Comparison of ENCODE assay signal across 1 cellular context in genomic region chr18:58846325-58846724, GRCh38.
TF ChIP-seq lines count a peak whose summit lies in the region.

No MANE protein-coding gene starts in this region.

TF ChIP-seq in WTC11, 78 proteins besides CTCF, POLR2A, EP300 and RAD21:
- no peak for TF ChIP-seq ZNF416 (CRISPR knock-in tag; IDR thresholded peaks at IDR 0.05)
- peak; percentile 41; the same call in 1 of the 2 replicates for TF ChIP-seq USF2 (CRISPR knock-in tag; IDR thresholded peaks at IDR 0.05)
- peak; percentile 55; the same call in 1 of the 2 replicates for TF ChIP-seq USF1 (CRISPR knock-in tag; IDR thresholded peaks at IDR 0.05)
